ENCODE assay signal across 1 cellular context in genomic region chr9:122131401-122131921, GRCh38.
TF ChIP-seq lines count a peak whose summit lies in the region.

No MANE protein-coding gene starts in this region.

TF ChIP-seq in IMR-90, 13 proteins besides CTCF, POLR2A, EP300 and RAD21:
- TF ChIP-seq MXI1 (IDR thresholded peaks at IDR 0.05; ENCODE audit: borderline replicate concordance, low read depth, low read length) (no peak), MAFK (IDR thresholded peaks at IDR 0.05; ENCODE audit: low read depth, low read length) (no peak), ELK1 (IDR thresholded peaks at IDR 0.05; ENCODE audit: borderline replicate concordance, low read depth, low read length) (no peak), USF2 (IDR thresholded peaks at IDR 0.05; ENCODE audit: low read depth, low read length) (no peak), SMC3 (IDR thresholded peaks at IDR 0.05; ENCODE audit: low read depth, low read length) (no peak), CHD1 (IDR thresholded peaks at IDR 0.05; ENCODE audit: low read depth, low read length) (no peak), BHLHE40 (IDR thresholded peaks at IDR 0.05; ENCODE audit: low read depth, low read length) (no peak), MAZ (IDR thresholded peaks at IDR 0.05; ENCODE audit: borderline replicate concordance, low read depth, low read length) (no peak), FOS (IDR thresholded peaks at IDR 0.05; ENCODE audit: low read depth, low read length) (no peak)
